8 cellular contexts compared by ENCODE assay signal in genomic region chr16:30656974-30657865, GRCh38. TPM values are rescaled to one million over a fixed set of nuclear protein-coding genes. Genes with fewer than 3 reads are reported as not detected.
DNase-seq lines count a peak whose midpoint lies in the region; ATAC-seq and TF ChIP-seq lines count a peak whose summit lies in the region.

No MANE protein-coding gene starts in this region.

- no peak for TF ChIP-seq EP300 in sigmoid colon (IDR thresholded peaks at IDR 0.05)

- peak overlapping the region; percentile 79 for H3K4me3 Mint-ChIP-seq in activated T-cell treated with anti-CD3 and anti-CD28 coated beads, Interleukin-2, amount 50 U/mL, for 4 hours

- H3K4me3 ChIP-seq in SK-N-MC = peak overlapping the region; percentile 82
- H3K4me3 ChIP-seq in fibroblast of the aortic adventitia (ENCODE audit: low read depth, low read length) = peak overlapping the region; percentile 63
- H3K4me3 ChIP-seq in sigmoid colon = peak overlapping the region; percentile 13 to 96 (median 37)

- no peaks in the 10 kb centered on the region for H3K27me3 ChIP-seq in sigmoid colon

- H3K27me3 Mint-ChIP-seq in activated T-cell treated with anti-CD3 and anti-CD28 coated beads, Interleukin-2, amount 50 U/mL, for 4 hours (ENCODE audit: low read depth) = no peaks in the 10 kb centered on the region

- no peaks in the 10 kb centered on the region for H3K9me3 Mint-ChIP-seq in activated T-cell treated with anti-CD3 and anti-CD28 coated beads, Interleukin-2, amount 50 U/mL, for 4 hours

- TF ChIP-seq CTCF in fibroblast of the aortic adventitia (IDR thresholded peaks at IDR 0.05; ENCODE audit: insufficient read depth, low read length) = no peak
- no peak for TF ChIP-seq CTCF in sigmoid colon (IDR thresholded peaks at IDR 0.05)

- peaks cover 33% of the 10 kb centered on the region for H3K36me3 ChIP-seq in SK-N-MC (ENCODE audit: insufficient read depth, low read length)
- peaks cover 20 to 63% (median 51%) of the 10 kb centered on the region in 4 donors for H3K36me3 ChIP-seq in sigmoid colon

- peak in 1 of 2 donors; percentile 10 for TF ChIP-seq POLR2A in sigmoid colon (IDR thresholded peaks at IDR 0.05)

- intact Hi-C loops in sigmoid colon (cut with DNase I) = loop anchor here (2.0 to 10.0 kb wide), 4 partner anchors 130 to 842 kb away; partner anchors contain the start of genes FBXL19, PAGR1, PRRT2 and TBX6

- peak overlapping the region; percentile 77 for H3K9ac ChIP-seq in SK-N-MC (ENCODE audit: insufficient read length)

- peaks cover 38% of the 10 kb centered on the region for H3K4me1 Mint-ChIP-seq in activated T-cell treated with anti-CD3 and anti-CD28 coated beads, Interleukin-2, amount 50 U/mL, for 4 hours (ENCODE audit: low read depth)

- H3K9me3 ChIP-seq in SK-N-MC (ENCODE audit: low read depth, low read length) (no peaks in the 10 kb centered on the region), sigmoid colon (no peaks in the 10 kb centered on the region)

- H3K27ac ChIP-seq in SK-N-MC = peak overlapping the region; percentile 86
- peak overlapping the region; percentile 83 to 97 (median 94) for H3K27ac ChIP-seq in sigmoid colon

- peaks cover 33% of the 10 kb centered on the region for H3K36me3 Mint-ChIP-seq in activated T-cell treated with anti-CD3 and anti-CD28 coated beads, Interleukin-2, amount 50 U/mL, for 4 hours (ENCODE audit: insufficient read depth)

- peaks cover 0 to 58% (median 55%) of the 10 kb centered on the region in 4 donors for H3K4me1 ChIP-seq in sigmoid colon

- 24 to 36% methylated on average over 32 of the region's 32 CpGs for WGBS in sigmoid colon, 2 donors

- ATAC-seq in activated T-cell treated with anti-CD3 and anti-CD28 coated beads, Interleukin-2, amount 50 U/mL, for 4 hours = no peak
- no peak for ATAC-seq in HG02571 (IDR thresholded peaks at IDR 0.05; ENCODE audit: unreplicated experiment)

- no peak for DNase-seq in activated T-cell treated with anti-CD3 and anti-CD28 coated beads, Interleukin-2, amount 50 U/mL, for 4 hours
- DNase-seq in activated T-cell treated with anti-CD3 and anti-CD28 coated beads for 4 hours (no peak), SK-N-MC (ENCODE audit: low read depth, low spot score) (no peak), fibroblast of the aortic adventitia (ENCODE audit: low read depth) (no peak), sigmoid colon (no peak), NCI-H1417 treated with DMSO at 0.1 percent for 48 hours (lab: John Stamatoyannopoulos, UW) (no peak)
- no peak for DNase-seq in central memory CD4-positive, alpha-beta T cell

RNA-seq across cellular contexts. Expression of gene FBRS, which starts 1.0 kb away (rescaled TPM):
- 100 to 1,000 TPM; 132 to 158 (median 137) TPM for total RNA-seq in activated T-cell treated with anti-CD3 and anti-CD28 coated beads, Interleukin-2, amount 50 U/mL, for 4 hours
- total RNA-seq in fibroblast of the aortic adventitia (ENCODE audit: low replicate concordance) (18.3 and 28.4 TPM in 2 replicates), sigmoid colon (10 to 100 TPM; 12.5 to 29.6 (median 22.7) TPM)
- polyA plus RNA-seq in sigmoid colon = 10 to 100 TPM; 26.4 to 61.6 (median 30.0) TPM

RNA-seq across cellular contexts. Expression of gene PRR14, which starts 6.5 kb away (rescaled TPM):
- total RNA-seq in activated T-cell treated with anti-CD3 and anti-CD28 coated beads, Interleukin-2, amount 50 U/mL, for 4 hours = 10 to 100 TPM; 65.1 to 85.3 (median 71.0) TPM
- 8.8 and 14.5 TPM in 2 replicates for total RNA-seq in fibroblast of the aortic adventitia (ENCODE audit: low replicate concordance)
- 10 to 100 TPM; 20.8 to 37.5 (median 29.4) TPM for total RNA-seq in sigmoid colon
- polyA plus RNA-seq in sigmoid colon = 10 to 100 TPM; 28.8 to 51.4 (median 38.4) TPM

RNA-seq across cellular contexts. Expression of gene SRCAP, which starts 41.8 kb away (rescaled TPM):
- 100 to 1,000 TPM in 1 of 3 donors, 10 to 100 TPM in 2; 86.3 to 100 (median 96.5) TPM for total RNA-seq in activated T-cell treated with anti-CD3 and anti-CD28 coated beads, Interleukin-2, amount 50 U/mL, for 4 hours
- 10.8 and 21.9 TPM in 2 replicates for total RNA-seq in fibroblast of the aortic adventitia (ENCODE audit: low replicate concordance)
- 10 to 100 TPM; 13.2 to 39.1 (median 23.4) TPM for total RNA-seq in sigmoid colon
- 10 to 100 TPM in 1 of 3 donors, 1 to 10 TPM in 2; 2.4 to 37.3 (median 9.0) TPM for polyA plus RNA-seq in sigmoid colon

RNA-seq across cellular contexts. Expression of gene ZNF689, which starts 47.0 kb away (rescaled TPM):
- total RNA-seq in activated T-cell treated with anti-CD3 and anti-CD28 coated beads, Interleukin-2, amount 50 U/mL, for 4 hours = 10 to 100 TPM; 15.4 to 16.9 (median 16.0) TPM
- total RNA-seq in fibroblast of the aortic adventitia (ENCODE audit: low replicate concordance) (7.0 and 8.1 TPM in 2 replicates), sigmoid colon (10 to 100 TPM in 1 of 4 donors, 1 to 10 TPM in 3; 7.9 to 10.3 (median 9.8) TPM)
- 1 to 10 TPM; 3.6 to 5.2 (median 4.9) TPM for polyA plus RNA-seq in sigmoid colon
